12 cellular contexts compared by ENCODE assay signal in the genomic region with DNA sequence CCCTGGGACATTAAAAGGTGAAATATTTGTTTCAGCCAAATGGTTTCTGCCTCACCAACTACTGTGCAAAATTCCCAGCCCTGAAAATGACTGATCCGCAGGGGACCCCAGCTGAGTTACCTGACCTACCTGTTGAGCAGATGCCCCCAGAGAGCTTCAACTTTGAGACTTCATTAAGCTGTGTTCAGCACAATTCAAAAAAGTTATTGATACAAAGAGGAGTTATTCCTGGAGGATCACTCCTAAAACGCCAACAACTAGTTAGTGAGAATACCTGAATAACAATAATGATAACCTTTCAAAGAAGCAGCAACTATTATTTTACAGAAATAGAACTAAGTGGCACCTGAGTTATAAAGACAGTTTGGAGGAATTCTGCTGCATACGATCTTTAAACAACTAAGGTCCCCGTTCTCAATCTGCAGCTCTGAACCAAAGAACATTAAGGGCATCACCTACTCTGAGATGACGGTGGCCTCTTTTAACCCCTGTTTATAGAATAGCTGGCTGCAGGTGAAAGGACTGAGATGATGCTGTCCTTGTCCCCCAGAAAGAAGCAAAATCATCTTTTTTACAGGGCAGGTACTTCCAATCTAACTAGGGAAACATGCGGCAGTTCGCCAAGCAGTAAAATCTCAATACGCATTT. TPM values are rescaled to one million over a fixed set of nuclear protein-coding genes. Genes with fewer than 3 reads are reported as not detected.
DNase-seq lines count a peak whose midpoint lies in the region; FAIRE-seq and TF ChIP-seq lines count a peak whose summit lies in the region.
"Had no signal": no experiment of that assay in that cellular context is flagged by ENCODE, and none has a peak within 500 bp of the region (broad histone marks: within the 10 kb centered on the region; RNA-seq: fewer than 3 reads in every experiment).

No MANE protein-coding gene starts in this region.

- no peak overlapping the region for H3K27ac Mint-ChIP-seq in neural progenitor cell

- H4K20me1 ChIP-seq in BLaER1 (no peaks in the 10 kb centered on the region), neural progenitor cell (ENCODE audit: low read depth) (no peaks in the 10 kb centered on the region)

- DNase-seq in HuH-7.5 (ENCODE audit: low spot score), result peak; percentile 8
- no peak for DNase-seq in coronary artery (ENCODE audit: low spot score)
- no peak for DNase-seq in neural progenitor cell (ENCODE audit: low spot score)
- DNase-seq in GF-D8 (lab: John Stamatoyannopoulos, UW), result no peak
- DNase-seq in small intestine, result no peak
- DNase-seq in OCI-M1 (lab: John Stamatoyannopoulos, UW), result no peak
- DNase-seq in nucleus accumbens (lab: John Stamatoyannopoulos, UW), result no peak
- DNase-seq: colonic mucosa, MV-4-11, occipital lobe had no signal

- H2AFZ ChIP-seq in neural progenitor cell (replicated peaks), result peak overlapping the region; percentile 81

- TF ChIP-seq CTCF in coronary artery (IDR thresholded peaks at IDR 0.05) (no peak), neural progenitor cell (IDR thresholded peaks at IDR 0.05) (no peak)

- peaks cover 4% of the 10 kb centered on the region for H3K4me1 Mint-ChIP-seq in neural progenitor cell

- peak overlapping the region; percentile 83 for H3K4me3 Mint-ChIP-seq in neural progenitor cell

- H3K9ac ChIP-seq in BLaER1 (peak overlapping the region; percentile 61; the same call in 1 of the 2 replicates), neural progenitor cell (no peak overlapping the region)

- no peaks in the 10 kb centered on the region for H3K79me2 ChIP-seq in neural progenitor cell (ENCODE audit: low read depth)

- H3K36me3 ChIP-seq in BLaER1 (no peaks in the 10 kb centered on the region), neural progenitor cell (no peaks in the 10 kb centered on the region), small intestine (ENCODE audit: control insufficient read depth in 2 of 2, insufficient read depth in 2 of 2, low read length in 2 of 2) (no peaks in the 10 kb centered on the region)
- H3K36me3 ChIP-seq: colonic mucosa had no signal

- peaks cover 10% of the 10 kb centered on the region for H3K27me3 Mint-ChIP-seq in neural progenitor cell (ENCODE audit: insufficient read depth, low read depth)

- no peaks in the 10 kb centered on the region for H3K9me3 Mint-ChIP-seq in neural progenitor cell

- no peak for FAIRE-seq in small intestine (lab: Jason Lieb, UNC)

- H3K27ac ChIP-seq in BLaER1 (no peak overlapping the region), coronary artery (no peak overlapping the region), neural progenitor cell (no peak overlapping the region), small intestine (ENCODE audit: low read depth in 1 of 2, low read length in 1 of 2) (no peak overlapping the region)
- H3K27ac ChIP-seq: colonic mucosa had no signal

- WGBS in small intestine, 3 donors, result 36 to 54% (median 45%) methylated on average over 8 of the region's 8 CpGs

- peaks cover 42% of the 10 kb centered on the region for H3K4me1 ChIP-seq in BLaER1
- H3K4me1 ChIP-seq in neural progenitor cell, result peaks cover 10% of the 10 kb centered on the region
- no peaks in the 10 kb centered on the region for H3K4me1 ChIP-seq in small intestine (ENCODE audit: control insufficient read depth in 2 of 2, insufficient read depth in 1 of 2, low read depth in 1 of 2, low read length in 1 of 2)
- H3K4me1 ChIP-seq: colonic mucosa had no signal

- H3K9me3 ChIP-seq in BLaER1 (peaks cover 15% of the 10 kb centered on the region), neural progenitor cell (ENCODE audit: low read depth) (no peaks in the 10 kb centered on the region), small intestine (ENCODE audit: control insufficient read depth, low read depth) (no peaks in the 10 kb centered on the region)
- H3K9me3 ChIP-seq: colonic mucosa had no signal

- peak overlapping the region; percentile 70 for H3K4me3 ChIP-seq in BLaER1
- peak overlapping the region; percentile 84 for H3K4me3 ChIP-seq in coronary artery
- H3K4me3 ChIP-seq in neural progenitor cell, result peak overlapping the region; percentile 55
- no peak overlapping the region for H3K4me3 ChIP-seq in small intestine (ENCODE audit: low read depth in 1 of 2, low read length in 2 of 2)

- no peaks in the 10 kb centered on the region for H3F3A ChIP-seq in neural progenitor cell (ENCODE audit: low read depth)

- H3K27me3 ChIP-seq in BLaER1, result peaks cover 17% of the 10 kb centered on the region
- peaks cover 42% of the 10 kb centered on the region for H3K27me3 ChIP-seq in neural progenitor cell
- H3K27me3 ChIP-seq in small intestine (ENCODE audit: control insufficient read depth in 2 of 2, insufficient read depth in 2 of 2, low read length in 2 of 2), result peaks cover 0 to 9% of the 10 kb centered on the region in 2 donors

- no peaks in the 10 kb centered on the region for H3K36me3 Mint-ChIP-seq in neural progenitor cell

- peak overlapping the region; percentile 93 for H3K4me2 ChIP-seq in BLaER1
- peak overlapping the region; percentile 85 for H3K4me2 ChIP-seq in neural progenitor cell

RNA-seq across cellular contexts. Expression of gene GADL1, which starts 0.7 kb away (rescaled TPM):
- 0.03 TPM in 1 of 2 replicates, not detected in the other for total RNA-seq in neural progenitor cell (ENCODE audit: low replicate concordance)
- not detected for polyA plus RNA-seq in small intestine
- total RNA-seq: colonic mucosa had no signal
- polyA plus RNA-seq: urinary bladder had no signal

Comparison
In these comparisons a context has a peak if more than half of its experiments do, and no peak if none do; other contexts are left out.
1. H3K4me3 ChIP-seq: peak in BLaER1 (single experiment), coronary artery (single experiment) and neural progenitor cell (single experiment); none in small intestine (0 of 2).